ENCODE assay signal across 23 cellular contexts in genomic region chr15:98967096-98967495, GRCh38. TPM values are rescaled to one million over a fixed set of nuclear protein-coding genes. Genes with fewer than 3 reads are reported as not detected.
A peak's percentile ranks its signal among the peaks of the same experiment; 100 is the strongest.
DNase-seq lines count a peak whose midpoint lies in the region; ATAC-seq, FAIRE-seq and TF ChIP-seq lines count a peak whose summit lies in the region.
"Had no signal": no experiment of that assay in that cellular context is flagged by ENCODE, and none has a peak within 500 bp of the region (broad histone marks: within the 10 kb centered on the region; RNA-seq: fewer than 3 reads in every experiment).

No MANE protein-coding gene starts in this region.

- no peaks in the 10 kb centered on the region for H3K36me3 ChIP-seq in bronchial epithelial cell (ENCODE audit: control insufficient read depth, insufficient read depth, low read length)
- H3K36me3 ChIP-seq in esophagus squamous epithelium, result peaks cover under 1 to 9% (median 5%) of the 10 kb centered on the region in 3 donors

- H3K27me3 Mint-ChIP-seq in osteocyte (ENCODE audit: unreplicated experiment), result no peaks in the 10 kb centered on the region

- H3K9me3 ChIP-seq in esophagus squamous epithelium, result peaks cover 0 to under 1% (median 0%) of the 10 kb centered on the region in 3 donors
- H3K9me3 ChIP-seq: SJCRH30 had no signal

- H3K27me3 ChIP-seq in bronchial epithelial cell (ENCODE audit: control insufficient read depth, insufficient read depth, low read length), result no peaks in the 10 kb centered on the region
- H3K27me3 ChIP-seq in esophagus squamous epithelium, result no peaks in the 10 kb centered on the region
- H3K27me3 ChIP-seq: SJCRH30 had no signal

- no peak overlapping the region for H3K4me3 Mint-ChIP-seq in osteocyte (ENCODE audit: unreplicated experiment)

- ATAC-seq in HG03280 (IDR thresholded peaks at IDR 0.05; ENCODE audit: unreplicated experiment), result no peak
- ATAC-seq: Right ventricle myocardium inferior had no signal

- H3K9me3 Mint-ChIP-seq in osteocyte (ENCODE audit: unreplicated experiment), result no peaks in the 10 kb centered on the region

- no peak for TF ChIP-seq CTCF in bronchial epithelial cell (IDR thresholded peaks at IDR 0.05; ENCODE audit: insufficient read depth, low read length, severe bottlenecking)
- TF ChIP-seq CTCF in esophagus squamous epithelium (IDR thresholded peaks at IDR 0.05), result no peak
- TF ChIP-seq CTCF in osteocyte (IDR thresholded peaks at IDR 0.05), result no peak

- TF ChIP-seq POLR2A in esophagus squamous epithelium (IDR thresholded peaks at IDR 0.05), result no peak

- H3K4me3 ChIP-seq in bronchial epithelial cell (ENCODE audit: low read depth, low read length) (no peak overlapping the region), esophagus squamous epithelium (no peak overlapping the region)
- H3K4me3 ChIP-seq: SJCRH30 had no signal

- H3K27ac Mint-ChIP-seq in osteocyte (ENCODE audit: unreplicated experiment), result no peak overlapping the region

- H3K36me3 Mint-ChIP-seq in osteocyte (ENCODE audit: unreplicated experiment), result peaks cover 17% of the 10 kb centered on the region

- DNase-seq in NCI-H69 (lab: John Stamatoyannopoulos, UW) (peak; percentile 14), bronchial epithelial cell (ENCODE audit: low read depth) (peak; percentile 75), esophagus squamous epithelium (lab: John Stamatoyannopoulos, UW) (no peak), osteocyte (ENCODE audit: extremely low spot score, unreplicated experiment) (peak; percentile 0), NCI-H2029 (lab: John Stamatoyannopoulos, UW) (no peak), cardiac septum (ENCODE audit: low spot score) (no peak)
- DNase-seq: DMS153, DND-41, NCI-H1092 treated with DMSO at 0.1 percent for 48 hours, NCI-H1436 treated with DMSO at 0.1 percent for 48 hours, NCI-H187 treated with DMSO at 0.1 percent for 48 hours, NCI-H2107, NCI-H524, NCI-H774, SJCRH30 had no signal

- peaks cover 0 to 19% (median 11%) of the 10 kb centered on the region in 3 donors for H3K4me1 ChIP-seq in esophagus squamous epithelium

- H3K4me1 Mint-ChIP-seq in osteocyte (ENCODE audit: unreplicated experiment), result peaks cover 15% of the 10 kb centered on the region

- intact Hi-C loops in esophagus squamous epithelium (cut with DNase I), result no loop called here
- intact Hi-C loops in cardiac septum (cut with DNase I), result no loop called here

- no peak for FAIRE-seq in bronchial epithelial cell (lab: Jason Lieb, UNC)
- FAIRE-seq: GM12892, GM19239, H54, RCC 7860 had no signal

- 44 to 52% methylated on average over 5 of the region's 5 CpGs for WGBS in esophagus squamous epithelium, 2 donors

- peak overlapping the region in 3 of 4 donors; percentile 3 to 30 (median 26) for H3K27ac ChIP-seq in esophagus squamous epithelium
- H3K27ac ChIP-seq: SJCRH30 had no signal

RNA-seq across cellular contexts. Expression of gene PGPEP1L, which starts 40.5 kb away (rescaled TPM):
- total RNA-seq in bronchial epithelial cell, result not detected in 2 replicates
- total RNA-seq in esophagus squamous epithelium, result not detected
- total RNA-seq in osteocyte, result not detected in 2 replicates
- total RNA-seq in cardiac septum, result 2.5 TPM
- total RNA-seq: A172, HT-29, SJCRH30 had no signal

Comparison
In these comparisons a context has a peak if more than half of its experiments do, and no peak if none do; other contexts are left out.
1. DNase-seq: peak in NCI-H69 (single experiment), bronchial epithelial cell (single experiment) and osteocyte (single experiment); none in esophagus squamous epithelium (single experiment), NCI-H2029 (single experiment) and cardiac septum (single experiment).